Comparison of ENCODE assay signal across 1 cellular context in genomic region chr9:98808879-98809278, GRCh38.
TF ChIP-seq lines count a peak whose summit lies in the region.

No MANE protein-coding gene starts in this region.

TF ChIP-seq in SK-N-SH, 30 proteins besides CTCF, POLR2A, EP300 and RAD21 (continued from another document):
- TF ChIP-seq, protein P1, sequence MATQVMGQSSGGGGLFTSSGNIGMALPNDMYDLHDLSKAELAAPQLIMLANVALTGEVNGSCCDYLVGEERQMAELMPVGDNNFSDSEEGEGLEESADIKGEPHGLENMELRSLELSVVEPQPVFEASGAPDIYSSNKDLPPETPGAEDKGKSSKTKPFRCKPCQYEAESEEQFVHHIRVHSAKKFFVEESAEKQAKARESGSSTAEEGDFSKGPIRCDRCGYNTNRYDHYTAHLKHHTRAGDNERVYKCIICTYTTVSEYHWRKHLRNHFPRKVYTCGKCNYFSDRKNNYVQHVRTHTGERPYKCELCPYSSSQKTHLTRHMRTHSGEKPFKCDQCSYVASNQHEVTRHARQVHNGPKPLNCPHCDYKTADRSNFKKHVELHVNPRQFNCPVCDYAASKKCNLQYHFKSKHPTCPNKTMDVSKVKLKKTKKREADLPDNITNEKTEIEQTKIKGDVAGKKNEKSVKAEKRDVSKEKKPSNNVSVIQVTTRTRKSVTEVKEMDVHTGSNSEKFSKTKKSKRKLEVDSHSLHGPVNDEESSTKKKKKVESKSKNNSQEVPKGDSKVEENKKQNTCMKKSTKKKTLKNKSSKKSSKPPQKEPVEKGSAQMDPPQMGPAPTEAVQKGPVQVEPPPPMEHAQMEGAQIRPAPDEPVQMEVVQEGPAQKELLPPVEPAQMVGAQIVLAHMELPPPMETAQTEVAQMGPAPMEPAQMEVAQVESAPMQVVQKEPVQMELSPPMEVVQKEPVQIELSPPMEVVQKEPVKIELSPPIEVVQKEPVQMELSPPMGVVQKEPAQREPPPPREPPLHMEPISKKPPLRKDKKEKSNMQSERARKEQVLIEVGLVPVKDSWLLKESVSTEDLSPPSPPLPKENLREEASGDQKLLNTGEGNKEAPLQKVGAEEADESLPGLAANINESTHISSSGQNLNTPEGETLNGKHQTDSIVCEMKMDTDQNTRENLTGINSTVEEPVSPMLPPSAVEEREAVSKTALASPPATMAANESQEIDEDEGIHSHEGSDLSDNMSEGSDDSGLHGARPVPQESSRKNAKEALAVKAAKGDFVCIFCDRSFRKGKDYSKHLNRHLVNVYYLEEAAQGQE (IDR thresholded peaks at IDR 0.05; ENCODE audit: low read depth, low read length), result no peak
- TF ChIP-seq EZH2phosphoT487 (IDR thresholded peaks at IDR 0.05; ENCODE audit: borderline replicate concordance, low read depth), result no peak
- no peak for TF ChIP-seq PBX3 (IDR thresholded peaks at IDR 0.05)
- TF ChIP-seq NFIC (IDR thresholded peaks at IDR 0.05; ENCODE audit: borderline replicate concordance), result no peak
- TF ChIP-seq TEAD4 (IDR thresholded peaks at IDR 0.05; ENCODE audit: borderline replicate concordance, insufficient read depth), result no peak
- TF ChIP-seq RFX5 (IDR thresholded peaks at IDR 0.05; ENCODE audit: low read length), result no peak
- no peak for TF ChIP-seq ELF1 (IDR thresholded peaks at IDR 0.05)
- TF ChIP-seq TCF12 (IDR thresholded peaks at IDR 0.05), result no peak
TF ChIP-seq in SK-N-SH: peak in this region for 0.
